In the genomic region with DNA sequence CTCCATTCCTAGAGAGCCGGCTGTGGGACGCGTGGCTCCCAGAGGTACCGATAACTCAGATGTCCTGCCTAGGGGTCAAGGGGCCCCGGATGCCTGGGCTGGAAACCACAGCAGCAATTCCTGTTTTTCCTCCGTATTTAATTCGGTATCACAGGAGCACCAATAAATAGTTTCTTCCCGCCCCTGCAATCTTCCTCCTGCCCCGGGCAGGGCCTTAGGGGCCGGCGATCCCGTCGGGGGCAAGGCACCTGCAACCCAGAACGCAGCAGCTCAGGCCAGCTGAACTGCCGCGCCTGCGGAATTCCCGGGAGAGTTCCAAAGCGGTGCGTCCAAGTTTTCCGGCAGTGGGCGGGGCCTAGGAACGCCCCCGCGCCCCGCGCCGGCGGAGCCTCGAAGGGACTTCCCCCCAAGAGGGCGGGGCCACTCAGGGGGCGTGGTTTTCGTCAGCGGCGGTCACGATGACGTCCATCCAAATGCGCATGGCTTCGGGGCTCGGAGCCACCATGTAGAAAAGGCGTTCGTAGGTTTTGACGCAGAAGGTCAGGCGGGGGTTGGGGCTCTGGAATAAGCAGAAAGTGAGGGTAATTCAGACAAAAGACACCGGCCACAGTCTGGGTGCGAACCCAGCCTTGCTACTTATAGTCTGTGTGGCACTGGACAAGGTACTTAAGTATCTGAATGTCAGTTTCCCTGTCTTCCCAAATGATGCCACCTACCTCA, we compare ENCODE assay signal across 8 cellular contexts. TPM values are rescaled to one million over a fixed set of nuclear protein-coding genes. Genes with fewer than 3 reads are reported as not detected.
DNase-seq lines count a peak whose midpoint lies in the region; ATAC-seq and TF ChIP-seq lines count a peak whose summit lies in the region.

No MANE protein-coding gene starts in this region.

- H3K27me3 ChIP-seq in lower lobe of right lung (ENCODE audit: low read depth): no peaks in the 10 kb centered on the region

- TF ChIP-seq CTCF in lower lobe of right lung (IDR thresholded peaks at IDR 0.05): no peak

- peak; percentile 94 for DNase-seq in ELR (ENCODE audit: low read depth)
- DNase-seq in NCI-H748 (lab: John Stamatoyannopoulos, UW; ENCODE audit: unreplicated experiment): peak; percentile 94
- DNase-seq in activated CD8-positive, alpha-beta memory T cell treated with anti-CD3 and anti-CD28 coated beads for 48 hours (ENCODE audit: low read depth in 2 of 3, low spot score in 2 of 3): peak; percentile 80 to 97 (median 92)
- peak; percentile 96 for DNase-seq in effector CD8-positive, alpha-beta T cell (lab: John Stamatoyannopoulos, UW)
- peak; percentile 94 for DNase-seq in lower lobe of right lung
- DNase-seq in stimulated activated CD4-positive, alpha-beta T cell treated with anti-CD3 and anti-CD28 coated beads, Interleukin-4, amount 100 ng/mL, for 4 hours: peak; percentile 94 to 98

- H3K36me3 ChIP-seq in lower lobe of right lung: no peaks in the 10 kb centered on the region

- peak; percentile 75 for ATAC-seq in HG02885 (IDR thresholded peaks at IDR 0.05; ENCODE audit: poor library complexity, unreplicated experiment)
- peak; percentile 97 for ATAC-seq in lower lobe of right lung
- ATAC-seq in HG02623 (IDR thresholded peaks at IDR 0.05; ENCODE audit: unreplicated experiment): no peak

- peaks cover 13% of the 10 kb centered on the region for H3K4me1 ChIP-seq in lower lobe of right lung

- intact Hi-C loops in lower lobe of right lung (cut with DNase I): no loop called here

- peak overlapping the region; percentile 55 for H3K4me3 ChIP-seq in lower lobe of right lung

- peak overlapping the region; percentile 71 for H3K27ac ChIP-seq in lower lobe of right lung

- H3K9me3 ChIP-seq in lower lobe of right lung: no peaks in the 10 kb centered on the region

RNA-seq across cellular contexts. Expression of gene LYPD3, which starts 9.7 kb away (rescaled TPM):
- 0.74 TPM for total RNA-seq in lower lobe of right lung

RNA-seq across cellular contexts. Expression of gene PHLDB3, which starts 29.4 kb away (rescaled TPM):
- total RNA-seq in lower lobe of right lung: 7.8 TPM

RNA-seq across cellular contexts. Expression of gene ETHE1, which starts 51.9 kb away (rescaled TPM):
- total RNA-seq in lower lobe of right lung: 47.4 TPM

RNA-seq across cellular contexts. Expression of gene ZNF575, which starts 57.8 kb away (rescaled TPM):
- total RNA-seq in lower lobe of right lung: 2.8 TPM
